In genomic region chr6:17027441-17027840, GRCh38 we compare ENCODE assay signal across 24 cellular contexts.
"Had no signal": no experiment of that assay in that cellular context is flagged by ENCODE, and none has a peak within 500 bp of the region (broad histone marks: within the 10 kb centered on the region; RNA-seq: fewer than 3 reads in every experiment).

No MANE protein-coding gene starts in this region.

- H3K4me3 ChIP-seq: neural progenitor cell, pancreas, prostate gland, right lobe of liver, sigmoid colon, stomach, thoracic aorta, thyroid gland, tibial nerve, upper lobe of left lung, vagina had no signal

- H3K9me3 ChIP-seq: pancreas, prostate gland, right lobe of liver, sigmoid colon, thyroid gland, vagina had no signal

- H3K36me3 ChIP-seq: neural progenitor cell, pancreas, prostate gland, right lobe of liver, sigmoid colon, stomach, thoracic aorta, thyroid gland, tibial nerve, upper lobe of left lung, vagina had no signal

- H3K4me2 ChIP-seq: neural progenitor cell had no signal

- H3K9ac ChIP-seq: neural progenitor cell had no signal

- FAIRE-seq: pancreas, small intestine, urothelium cell line had no signal

- H3K4me1 ChIP-seq: neural progenitor cell, prostate gland, right lobe of liver, thyroid gland, upper lobe of left lung had no signal

- H3K27ac ChIP-seq: neural progenitor cell, pancreas, prostate gland, right lobe of liver, sigmoid colon, stomach, thoracic aorta, thyroid gland, tibial nerve, upper lobe of left lung, vagina had no signal

- ATAC-seq: natural killer cell; pancreas; right cardiac atrium; right lobe of liver; stimulated activated effector memory CD8-positive, alpha-beta T cell treated with anti-CD3 and anti-CD28 coated beads, Interleukin-12 subunit alpha, Interleukin-12 subunit beta, amount 100 ng/mL, for 72 hours; stimulated activated naive B cell treated with anti-CD40 and anti-IgM and Interleukin-4, amounts not matched to agents 10 μg/mL and 1 μg/mL and 100 μg/mL, for 72 hours had no signal

- DNase-seq: natural killer cell; occipital lobe; pancreas; right cardiac atrium; right lobe of liver; sigmoid colon; small intestine; stimulated activated CD4-positive, alpha-beta T cell treated with anti-CD3 and anti-CD28 coated beads, Interleukin-15, amount 100 ng/mL, for 24 hours; stimulated activated CD4-positive, alpha-beta T cell treated with anti-CD3 and anti-CD28 coated beads, Interleukin-2, amount 100 ng/mL, for 24 hours; stimulated activated CD4-positive, alpha-beta T cell treated with anti-CD3 and anti-CD28 coated beads, Interleukin-2, amount 100 ng/mL, for 48 hours; stimulated activated CD4-positive, alpha-beta T cell treated with anti-CD3 and anti-CD28 coated beads, Interleukin-4, amount 100 ng/mL, for 24 hours; stimulated activated naive B cell treated with anti-CD40 and anti-IgM and Interleukin-4, amounts not matched to agents 10 μg/mL and 1 μg/mL and 100 μg/mL, for 72 hours; stimulated activated naive CD4-positive, alpha-beta T cell treated with Interleukin-2 at 50 U/mL for 16 hours; stomach; thyroid gland; trophoblast cell; upper lobe of left lung had no signal

- H3K27me3 ChIP-seq: neural progenitor cell, pancreas, right lobe of liver, sigmoid colon, stomach, thyroid gland, tibial nerve, upper lobe of left lung, vagina had no signal

- H2AFZ ChIP-seq: neural progenitor cell had no signal
